ENCODE assay signal across 8 cellular contexts in genomic region chr14:61696753-61697318, GRCh38. TPM values are rescaled to one million over a fixed set of nuclear protein-coding genes. Genes with fewer than 3 reads are reported as not detected.
DNase-seq lines count a peak whose midpoint lies in the region; ATAC-seq and TF ChIP-seq lines count a peak whose summit lies in the region.

No MANE protein-coding gene starts in this region.

- H3K27me3 ChIP-seq in Panc1 (ENCODE audit: control insufficient read depth, insufficient read depth, low read length) = no peaks in the 10 kb centered on the region
- H3K27me3 ChIP-seq in esophagus muscularis mucosa = no peaks in the 10 kb centered on the region
- H3K27me3 ChIP-seq in trophoblast cell (ENCODE audit: insufficient read depth, low read length) = no peaks in the 10 kb centered on the region

- peaks cover 20% of the 10 kb centered on the region for H3K79me2 ChIP-seq in trophoblast cell (ENCODE audit: control insufficient read depth, insufficient read depth, low read length, poor library complexity)

- peaks cover 15% of the 10 kb centered on the region for H3K4me1 ChIP-seq in Panc1 (ENCODE audit: control insufficient read depth, insufficient read depth, low read length)
- H3K4me1 ChIP-seq in esophagus muscularis mucosa = peaks cover 15 to 56% (median 50%) of the 10 kb centered on the region in 4 donors
- no peaks in the 10 kb centered on the region for H3K4me1 ChIP-seq in trophoblast cell (ENCODE audit: control insufficient read depth in 1 of 2, insufficient read depth in 2 of 2, low read length in 2 of 2)

- no peak overlapping the region for H2AK5ac ChIP-seq in trophoblast cell (ENCODE audit: low read length)

- no peak overlapping the region for H4K91ac ChIP-seq in trophoblast cell (ENCODE audit: low read depth, low read length)

- POLR2A ChIA-PET in Panc1 (lab: Charles Lee) = no interaction called here

- no peak overlapping the region for H2BK120ac ChIP-seq in trophoblast cell (ENCODE audit: insufficient read depth, low read length, poor library complexity)

- TF ChIP-seq EP300 in esophagus muscularis mucosa (IDR thresholded peaks at IDR 0.05) = no peak

- H4K12ac ChIP-seq in trophoblast cell (ENCODE audit: low read depth, low read length) = no peak overlapping the region

- TSS peak; percentile 66 for BruUV-seq in Panc1 (replicated peaks; lab: Mats Ljungman, UMichigan)

- TF ChIP-seq CTCF in Panc1 (IDR thresholded peaks at IDR 0.05) (no peak), esophagus muscularis mucosa (IDR thresholded peaks at IDR 0.05) (no peak)

- H3K9me3 ChIP-seq in Panc1 (ENCODE audit: control insufficient read depth, insufficient read depth, low read depth, low read length) = no peaks in the 10 kb centered on the region
- no peaks in the 10 kb centered on the region for H3K9me3 ChIP-seq in esophagus muscularis mucosa
- no peaks in the 10 kb centered on the region for H3K9me3 ChIP-seq in trophoblast cell (ENCODE audit: insufficient read depth, low read depth, low read length)

- peak overlapping the region; percentile 98 for H3K4ac ChIP-seq in trophoblast cell (ENCODE audit: low read depth, low read length)

- H3K18ac ChIP-seq in trophoblast cell (ENCODE audit: low read length) = no peak overlapping the region

- ATAC-seq in Panc1 = no peak

- H3K9ac ChIP-seq in trophoblast cell (ENCODE audit: low read length) = peak overlapping the region; percentile 53

- CTCF ChIA-PET in Panc1 (lab: Charles Lee) = no interaction called here

- intact Hi-C loops in Panc1 (cut with micrococcal nuclease; ENCODE audit: unreplicated experiment) (no loop called here), esophagus muscularis mucosa (cut with DNase I) (loop anchor here (5.0 to 10.0 kb wide), 2 partner anchors 65 to 222 kb away; partner anchors contain the start of gene SNAPC1)

- H3K4me2 ChIP-seq in trophoblast cell (ENCODE audit: low read length) = peak overlapping the region; percentile 58

- no peak overlapping the region for H2BK12ac ChIP-seq in trophoblast cell (ENCODE audit: low read length)

- H3K14ac ChIP-seq in trophoblast cell (ENCODE audit: low read length) = no peak overlapping the region

- no peak overlapping the region for H4K8ac ChIP-seq in trophoblast cell (ENCODE audit: low read depth, low read length)

- in situ Hi-C loops in Panc1 (cut with HindIII; ENCODE audit: low pct_unique_long_range_greater_than_20kb, low sequenced_read_pairs) = no loop called here

- 23% methylated on average over 5 of the region's 5 CpGs for WGBS in esophagus muscularis mucosa
- WGBS in trophoblast cell (ENCODE audit: extremely low coverage, insufficient coverage, insufficient read length) = no CpG with 5 or more reads among the region's 5 CpGs

- peak overlapping the region; percentile 91; the same call in 1 of the 2 replicates for H3K4me3 ChIP-seq in GM08714 (ENCODE audit: low read length)
- peak overlapping the region; percentile 68 to 94 for H3K4me3 ChIP-seq in Panc1 (ENCODE audit: low read depth in 2 of 2, low read length in 2 of 2)
- H3K4me3 ChIP-seq in esophagus muscularis mucosa = peak overlapping the region; percentile 77 to 98 (median 88)
- H3K4me3 ChIP-seq in trophoblast cell (ENCODE audit: low read depth, low read length) = peak overlapping the region; percentile 40

- no peak for TF ChIP-seq POLR2A in esophagus muscularis mucosa (IDR thresholded peaks at IDR 0.05; ENCODE audit: low read depth)

- H3K27ac ChIP-seq in Panc1 (ENCODE audit: low read length) = peak overlapping the region; percentile 82
- H3K27ac ChIP-seq in esophagus muscularis mucosa (replicated peaks in 1 of 4) = peak overlapping the region in 3 of 4 donors; percentile 88 to 100 (median 97)
- peak overlapping the region; percentile 39 for H3K27ac ChIP-seq in trophoblast cell (ENCODE audit: low read depth, low read length)

- H3K36me3 ChIP-seq in Panc1 (ENCODE audit: control insufficient read depth, insufficient read depth, low read length) (peaks cover 7% of the 10 kb centered on the region; the same call in 1 of the 2 replicates), esophagus muscularis mucosa (no peaks in the 10 kb centered on the region), trophoblast cell (ENCODE audit: control insufficient read depth in 1 of 2, insufficient read depth in 2 of 2, low read length in 2 of 2) (no peaks in the 10 kb centered on the region)

- peaks cover 12% of the 10 kb centered on the region for H3K79me1 ChIP-seq in trophoblast cell (ENCODE audit: low read length)

- DNase-seq in Panc1 (ENCODE audit: low read depth, low spot score) (no peak), esophagus muscularis mucosa (ENCODE audit: extremely low spot score) (no peak), trophoblast cell (no peak), NCI-H187 (lab: John Stamatoyannopoulos, UW) (no peak), GM19238 (ENCODE audit: insufficient read length, low spot score) (no peak), COLO829 (ENCODE audit: low spot score) (no peak), DMS153 treated with DMSO at 0.1 percent for 48 hours (lab: John Stamatoyannopoulos, UW; ENCODE audit: unreplicated experiment) (no peak)

- H3K23ac ChIP-seq in trophoblast cell (ENCODE audit: low read length) = no peak overlapping the region

- no peak overlapping the region for H2AFZ ChIP-seq in trophoblast cell (ENCODE audit: insufficient read depth, low read length, poor library complexity)

- no peak overlapping the region for H2BK5ac ChIP-seq in trophoblast cell (ENCODE audit: low read depth, low read length, poor library complexity)

RNA-seq across cellular contexts. Expression of gene HIF1A, which starts 1.5 kb away (rescaled TPM):
- total RNA-seq in Panc1 (2021; ENCODE audit: unreplicated experiment) (83.4 TPM), esophagus muscularis mucosa (100 to 1,000 TPM in 1 of 4 donors, 10 to 100 TPM in 3; 77.4 to 156 (median 86.5) TPM)
- 40.7 TPM for polyA plus RNA-seq in Panc1 (2012; ENCODE audit: insufficient read length)
- polyA plus RNA-seq in trophoblast cell (2013) = 429 and 461 TPM in 2 replicates

Comparison
In these comparisons a context has a peak if more than half of its experiments do, and no peak if none do; other contexts are left out.
1. H3K4me3 ChIP-seq: peak in every context shown above with its lines; median percentile 91 in GM08714; 88 in esophagus muscularis mucosa; 81 in Panc1; 40 in trophoblast cell.
2. H3K27ac ChIP-seq: peak in every context shown above with its lines; median percentile 97 in esophagus muscularis mucosa; 82 in Panc1; 39 in trophoblast cell.